ENCODE assay signal across 7 cellular contexts in the genomic region with DNA sequence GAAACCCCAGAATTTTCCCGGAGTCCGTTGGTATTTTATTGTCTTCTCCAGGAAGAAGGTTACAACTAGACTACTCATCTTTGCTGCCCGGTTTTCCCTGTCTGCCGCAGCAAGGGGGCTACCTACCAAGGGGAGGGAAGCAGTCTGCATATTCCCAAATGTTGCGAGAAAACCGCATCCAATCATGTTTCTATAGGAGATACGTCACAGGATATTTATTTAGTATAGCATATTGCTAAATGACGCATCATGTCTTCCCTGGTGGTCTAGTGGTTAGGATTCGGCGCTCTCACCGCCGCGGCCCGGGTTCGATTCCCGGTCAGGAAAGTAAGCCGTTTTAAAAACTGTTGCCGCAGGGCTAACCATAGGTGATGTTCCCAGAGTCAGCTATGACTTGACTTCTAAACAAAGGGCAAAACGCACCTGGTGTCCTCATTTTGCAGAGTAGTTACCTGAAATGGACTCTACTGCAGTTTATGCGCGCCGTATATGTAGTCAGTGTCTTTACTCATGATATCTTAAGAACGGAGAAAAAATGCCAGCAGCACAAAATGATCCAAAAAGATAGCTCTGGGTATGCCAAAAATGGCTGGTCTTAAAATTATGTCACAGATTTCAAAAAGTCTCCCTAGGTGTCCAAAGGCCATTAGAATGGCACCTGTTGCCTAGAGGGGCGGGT. TPM values are rescaled to one million over a fixed set of nuclear protein-coding genes. Genes with fewer than 3 reads are reported as not detected.
DNase-seq lines count a peak whose midpoint lies in the region; ATAC-seq lines count a peak whose summit lies in the region.

No MANE protein-coding gene starts in this region.

- ATAC-seq in GM18907 (IDR thresholded peaks at IDR 0.05; ENCODE audit: unreplicated experiment) (peak; percentile 69), HG03175 (IDR thresholded peaks at IDR 0.05; ENCODE audit: unreplicated experiment) (peak; percentile 68), left lobe of liver (peak; percentile 58)

- peak; percentile 92 for DNase-seq in NCI-H345 (lab: John Stamatoyannopoulos, UW)
- peak; percentile 82 for DNase-seq in activated CD4-positive, CD25-positive, alpha-beta regulatory T cell treated with anti-CD3 and anti-CD28 coated beads, Interleukin-2, amount 50 U/mL, for 72 hours
- peak; percentile 86 for DNase-seq in cerebellum (ENCODE audit: low spot score)
- peak; percentile 68 for DNase-seq in left lobe of liver (ENCODE audit: low spot score)
- peak; percentile 81 to 86 for DNase-seq in stimulated activated CD4-positive, alpha-beta T cell treated with anti-CD3 and anti-CD28 coated beads, Interleukin-1b, Interleukin-23, amount 100 ng/mL, for 4 hours (ENCODE audit: low read depth in 2 of 2)

RNA-seq across cellular contexts. Expression of a gene that starts 15.2 kb away (rescaled TPM):
- total RNA-seq in cerebellum (30.9 TPM), left lobe of liver (20.2 TPM)

RNA-seq across cellular contexts. Expression of a gene that starts 31.9 kb away (rescaled TPM):
- total RNA-seq in cerebellum: 10.0 TPM
- 3.4 TPM for total RNA-seq in left lobe of liver

RNA-seq across cellular contexts. Expression of a gene that starts 36.1 kb away (rescaled TPM):
- total RNA-seq in cerebellum (16.1 TPM), left lobe of liver (19.6 TPM)

RNA-seq across cellular contexts. Expression of a gene that starts 48.4 kb away (rescaled TPM):
- 20.9 TPM for total RNA-seq in cerebellum
- 15.3 TPM for total RNA-seq in left lobe of liver

Comparison
In these comparisons a context has a peak if more than half of its experiments do, and no peak if none do; other contexts are left out.
1. Peak in every context shown above with its lines: DNase-seq and ATAC-seq.